ENCODE assay signal across 16 cellular contexts in the genomic region with DNA sequence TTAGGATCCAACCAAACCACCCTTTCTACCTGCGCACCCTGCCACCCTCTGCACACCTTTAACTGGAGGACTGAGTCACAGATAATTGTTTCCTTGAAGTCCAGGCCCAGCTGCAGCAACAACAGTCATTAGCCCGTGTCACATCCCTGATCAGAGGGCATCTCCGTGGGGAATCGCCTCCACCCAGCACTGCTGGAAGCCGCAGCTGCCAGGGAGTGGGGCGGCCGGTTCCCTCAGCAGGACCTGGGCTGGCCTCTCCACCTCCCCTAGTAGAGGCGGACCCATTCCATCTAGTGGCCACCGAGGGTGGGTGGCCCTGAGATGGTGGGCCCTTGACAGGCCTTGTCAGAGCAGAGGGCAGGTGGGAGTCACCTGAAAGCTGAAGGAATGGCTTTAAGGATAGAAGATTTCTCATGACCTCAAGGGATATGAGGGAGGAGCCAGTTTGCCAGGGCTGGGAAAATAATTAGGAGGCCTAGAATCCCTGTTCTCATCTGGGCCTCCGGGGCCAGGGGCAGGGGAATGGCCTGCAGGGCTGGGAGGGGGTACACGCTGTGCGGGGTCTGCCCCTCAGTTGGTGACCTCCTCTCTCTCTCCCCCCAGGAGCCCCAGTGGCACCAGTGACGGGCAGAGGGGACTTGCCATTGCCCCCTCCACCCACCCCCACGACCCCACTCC. TPM values are rescaled to one million over a fixed set of nuclear protein-coding genes. Genes with fewer than 3 reads are reported as not detected.
DNase-seq lines count a peak whose midpoint lies in the region; ATAC-seq, FAIRE-seq and TF ChIP-seq lines count a peak whose summit lies in the region.
"Had no signal": no experiment of that assay in that cellular context is flagged by ENCODE, and none has a peak within 500 bp of the region (broad histone marks: within the 10 kb centered on the region; RNA-seq: fewer than 3 reads in every experiment).

No MANE protein-coding gene starts in this region.

- no peaks in the 10 kb centered on the region for H3K36me3 ChIP-seq in testis (ENCODE audit: low read depth, missing control alignments)

- H3K27ac Mint-ChIP-seq in natural killer cell (peak overlapping the region; percentile 43 to 89), WTC11 (peak overlapping the region; percentile 74)
- H3K27ac Mint-ChIP-seq in natural killer cell treated with Interleukin-12 subunit alpha and Interleukin-12 subunit beta and Interleukin-15 and Interleukin-18, amount 100 ng/mL, for 72 hours = no peak overlapping the region
- H3K27ac Mint-ChIP-seq: activated CD4-positive, alpha-beta memory T cell treated with anti-CD3 and anti-CD28 coated beads, Interleukin-2, amount 10 ng/mL, durations not matched to agents 7 days and 5 days had no signal

- H3K4me1 Mint-ChIP-seq in natural killer cell (peaks cover 30 to 57% of the 10 kb centered on the region in 2 donors), WTC11 (no peaks in the 10 kb centered on the region)
- H3K4me1 Mint-ChIP-seq in natural killer cell treated with Interleukin-12 subunit alpha and Interleukin-12 subunit beta and Interleukin-15 and Interleukin-18, amount 100 ng/mL, for 72 hours (ENCODE audit: low read depth in 2 of 2) = peaks cover 13 to 25% of the 10 kb centered on the region in 2 donors

- CTCF ChIA-PET in WTC11 (lab: Charles Lee) = interaction anchor here (1.0 kb wide), 1 partner anchor 35 kb away, joined by 3 read pairs; the partner anchor contains the start of gene KAT8

- H3K27me3 Mint-ChIP-seq in natural killer cell (ENCODE audit: low read depth in 2 of 2) = no peaks in the 10 kb centered on the region
- no peaks in the 10 kb centered on the region for H3K27me3 Mint-ChIP-seq in natural killer cell treated with Interleukin-12 subunit alpha and Interleukin-12 subunit beta and Interleukin-15 and Interleukin-18, amount 100 ng/mL, for 72 hours
- H3K27me3 Mint-ChIP-seq in WTC11 (ENCODE audit: low read depth) = no peaks in the 10 kb centered on the region
- H3K27me3 Mint-ChIP-seq: activated CD4-positive, alpha-beta memory T cell treated with anti-CD3 and anti-CD28 coated beads, Interleukin-2, amount 10 ng/mL, durations not matched to agents 7 days and 5 days had no signal

- H3K4me3 Mint-ChIP-seq in natural killer cell (no peak overlapping the region), WTC11 (no peak overlapping the region)
- no peak overlapping the region for H3K4me3 Mint-ChIP-seq in natural killer cell treated with Interleukin-12 subunit alpha and Interleukin-12 subunit beta and Interleukin-15 and Interleukin-18, amount 100 ng/mL, for 72 hours
- H3K4me3 Mint-ChIP-seq: activated CD4-positive, alpha-beta memory T cell treated with anti-CD3 and anti-CD28 coated beads, Interleukin-2, amount 10 ng/mL, durations not matched to agents 7 days and 5 days had no signal

- FAIRE-seq in urothelium cell line (lab: Jason Lieb, UNC) = no peak
- FAIRE-seq: GM19239 had no signal

- POLR2A ChIA-PET in WTC11 (lab: Charles Lee) = no interaction called here

- ATAC-seq in natural killer cell (no peak), WTC11 (no peak), left colon (peak; percentile 33)
- ATAC-seq in natural killer cell treated with Interleukin-12 subunit alpha and Interleukin-12 subunit beta and Interleukin-15 and Interleukin-18, amount 100 ng/mL, for 72 hours = no peak

- peak overlapping the region; percentile 31 to 39 for H3K27ac ChIP-seq in testis
- H3K27ac ChIP-seq: left ventricle myocardium inferior had no signal

- H3K4me3 ChIP-seq in testis = no peak overlapping the region
- H3K4me3 ChIP-seq: left ventricle myocardium inferior had no signal

- 66 to 67% methylated on average over 14 of the region's 14 CpGs for WGBS in testis, 2 donors

- H3K36me3 Mint-ChIP-seq in natural killer cell (peaks cover 7% of the 10 kb centered on the region), WTC11 (peaks cover 29% of the 10 kb centered on the region)
- no peaks in the 10 kb centered on the region for H3K36me3 Mint-ChIP-seq in natural killer cell treated with Interleukin-12 subunit alpha and Interleukin-12 subunit beta and Interleukin-15 and Interleukin-18, amount 100 ng/mL, for 72 hours

- no peaks in the 10 kb centered on the region for H3K27me3 ChIP-seq in testis
- H3K27me3 ChIP-seq: dorsolateral prefrontal cortex had no signal

- peaks cover 28% of the 10 kb centered on the region for H3K4me1 ChIP-seq in testis

- TF ChIP-seq POLR2A in testis (IDR thresholded peaks at IDR 0.05) = no peak

- DNase-seq in natural killer cell = no peak
- no peak for DNase-seq in natural killer cell treated with Interleukin-12 subunit alpha and Interleukin-12 subunit beta and Interleukin-15 and Interleukin-18, amount 100 ng/mL, for 72 hours (ENCODE audit: low spot score)
- DNase-seq in WTC11 (ENCODE audit: low spot score) = no peak
- DNase-seq in left colon = no peak
- no peak for DNase-seq in testis
- no peak for DNase-seq in NCI-H2029 treated with DMSO at 0.1 percent for 48 hours (lab: John Stamatoyannopoulos, UW)
- no peak for DNase-seq in urothelium cell line (ENCODE audit: low spot score)
- no peak for DNase-seq in SHP77 (lab: John Stamatoyannopoulos, UW)
- DNase-seq: activated CD4-positive, alpha-beta memory T cell treated with anti-CD3 and anti-CD28 coated beads, Interleukin-2, amount 10 ng/mL, durations not matched to agents 7 days and 5 days; DMS 273 treated with DMSO at 0.1 percent for 48 hours; left ventricle myocardium inferior; NCI-H1417 treated with DMSO at 0.1 percent for 48 hours; NCI-H226; SIG-M5 had no signal

- TF ChIP-seq CTCF in natural killer cell (IDR thresholded peaks at IDR 0.05) = no peak
- TF ChIP-seq CTCF in WTC11 (IDR thresholded peaks at IDR 0.05) = no peak
- no peak for TF ChIP-seq CTCF in testis (IDR thresholded peaks at IDR 0.05)

- no peaks in the 10 kb centered on the region for H3K9me3 ChIP-seq in testis
- H3K9me3 ChIP-seq: left ventricle myocardium inferior had no signal

- H3K9me3 Mint-ChIP-seq in natural killer cell (no peaks in the 10 kb centered on the region), WTC11 (no peaks in the 10 kb centered on the region)
- no peaks in the 10 kb centered on the region for H3K9me3 Mint-ChIP-seq in natural killer cell treated with Interleukin-12 subunit alpha and Interleukin-12 subunit beta and Interleukin-15 and Interleukin-18, amount 100 ng/mL, for 72 hours
- H3K9me3 Mint-ChIP-seq: activated CD4-positive, alpha-beta memory T cell treated with anti-CD3 and anti-CD28 coated beads, Interleukin-2, amount 10 ng/mL, durations not matched to agents 7 days and 5 days had no signal

- intact Hi-C loops in natural killer cell (cut with micrococcal nuclease) (no loop called here), left colon (cut with DNase I, micrococcal nuclease) (no loop called here), testis (cut with DNase I; ENCODE audit: low total_unique reads) (loop anchor here (10.0 kb wide), 1 partner anchor 62 kb away; no protein-coding TSS in a partner anchor)

TF ChIP-seq in WTC11, 78 proteins besides CTCF, POLR2A, EP300 and RAD21 (continues in another document):
- TF ChIP-seq, protein P1, sequence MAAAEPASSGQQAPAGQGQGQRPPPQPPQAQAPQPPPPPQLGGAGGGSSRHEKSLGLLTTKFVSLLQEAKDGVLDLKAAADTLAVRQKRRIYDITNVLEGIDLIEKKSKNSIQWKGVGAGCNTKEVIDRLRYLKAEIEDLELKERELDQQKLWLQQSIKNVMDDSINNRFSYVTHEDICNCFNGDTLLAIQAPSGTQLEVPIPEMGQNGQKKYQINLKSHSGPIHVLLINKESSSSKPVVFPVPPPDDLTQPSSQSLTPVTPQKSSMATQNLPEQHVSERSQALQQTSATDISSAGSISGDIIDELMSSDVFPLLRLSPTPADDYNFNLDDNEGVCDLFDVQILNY (CRISPR knock-in tag; IDR thresholded peaks at IDR 0.05) = no peak
- TF ChIP-seq MYBL2 (CRISPR knock-in tag; IDR thresholded peaks at IDR 0.05) (no peak), ATF3 (CRISPR knock-in tag; conservative IDR thresholded peaks at IDR 0.05) (no peak), SMAD3 (CRISPR knock-in tag; IDR thresholded peaks at IDR 0.05; ENCODE audit: borderline replicate concordance) (no peak)

RNA-seq across cellular contexts. Expression of gene PRSS53, which starts 6.2 kb away (rescaled TPM):
- total RNA-seq in natural killer cell (1 to 10 TPM; 4.3 to 7.4 (median 5.1) TPM), WTC11 (2021) (2.5 to 4.9 TPM (median 4.1 TPM) in 3 replicates), left colon (1 to 10 TPM in 1 of 2 donors, under 1 TPM in 1; 0.61 to 1.1 TPM), testis (1 to 10 TPM; 2.7 to 6.1 TPM)
- 1 to 10 TPM; 4.1 to 5.1 TPM for total RNA-seq in natural killer cell treated with Interleukin-12 subunit alpha and Interleukin-12 subunit beta and Interleukin-15 and Interleukin-18, amount 100 ng/mL, for 72 hours
- polyA plus RNA-seq in testis (ENCODE audit: insufficient read depth, low read depth, low replicate concordance) = 1.1 TPM

RNA-seq across cellular contexts. Expression of gene ZNF646, which starts 8.3 kb away (rescaled TPM):
- total RNA-seq in natural killer cell = 10 to 100 TPM; 22.0 to 31.1 (median 30.1) TPM
- total RNA-seq in natural killer cell treated with Interleukin-12 subunit alpha and Interleukin-12 subunit beta and Interleukin-15 and Interleukin-18, amount 100 ng/mL, for 72 hours = 10 to 100 TPM; 25.8 to 26.3 TPM
- 26.7 to 29.3 TPM (median 29.1 TPM) in 3 replicates for total RNA-seq in WTC11 (2021)
- 10 to 100 TPM; 15.3 to 17.3 TPM for total RNA-seq in left colon
- total RNA-seq in testis = 10 to 100 TPM; 68.9 to 74.0 TPM
- 80.3 TPM for polyA plus RNA-seq in testis (ENCODE audit: insufficient read depth, low read depth, low replicate concordance)

RNA-seq across cellular contexts. Expression of gene ZNF668, which starts 8.5 kb away (rescaled TPM):
- total RNA-seq in natural killer cell = 10 to 100 TPM; 11.0 to 27.4 (median 22.6) TPM
- 10 to 100 TPM; 16.4 to 30.5 TPM for total RNA-seq in natural killer cell treated with Interleukin-12 subunit alpha and Interleukin-12 subunit beta and Interleukin-15 and Interleukin-18, amount 100 ng/mL, for 72 hours
- total RNA-seq in WTC11 (2021) = 13.5 to 17.3 TPM (median 16.6 TPM) in 3 replicates
- 10 to 100 TPM in 1 of 2 donors, 1 to 10 TPM in 1; 6.9 to 10.9 TPM for total RNA-seq in left colon
- 10 to 100 TPM; 17.2 to 20.2 TPM for total RNA-seq in testis
- polyA plus RNA-seq in testis (ENCODE audit: insufficient read depth, low read depth, low replicate concordance) = 10.1 TPM

RNA-seq across cellular contexts. Expression of gene VKORC1, which starts 12.1 kb away (rescaled TPM):
- total RNA-seq in natural killer cell (10 to 100 TPM; 35.9 to 42.1 (median 41.8) TPM), WTC11 (2021) (85.7 to 114 TPM (median 110 TPM) in 3 replicates), left colon (10 to 100 TPM; 28.7 to 40.5 TPM), testis (100 to 1,000 TPM; 102 to 183 TPM)
- 10 to 100 TPM; 65.2 to 84.6 TPM for total RNA-seq in natural killer cell treated with Interleukin-12 subunit alpha and Interleukin-12 subunit beta and Interleukin-15 and Interleukin-18, amount 100 ng/mL, for 72 hours
- polyA plus RNA-seq in testis (ENCODE audit: insufficient read depth, low read depth, low replicate concordance) = 102 TPM

RNA-seq across cellular contexts. Expression of gene BCKDK, which starts 25.7 kb away (rescaled TPM):
- total RNA-seq in natural killer cell = 10 to 100 TPM in 2 of 3 donors, 1 to 10 TPM in 1; 9.9 to 16.3 (median 12.1) TPM
- 10 to 100 TPM; 42.7 to 43.1 TPM for total RNA-seq in natural killer cell treated with Interleukin-12 subunit alpha and Interleukin-12 subunit beta and Interleukin-15 and Interleukin-18, amount 100 ng/mL, for 72 hours
- total RNA-seq in WTC11 (2021) = 58.3 to 71.3 TPM (median 69.3 TPM) in 3 replicates
- 10 to 100 TPM; 34.6 to 36.3 TPM for total RNA-seq in left colon
- 10 to 100 TPM; 68.8 to 69.1 TPM for total RNA-seq in testis
- 34.5 TPM for polyA plus RNA-seq in testis (ENCODE audit: insufficient read depth, low read depth, low replicate concordance)

Comparison
In these comparisons a context has a peak if more than half of its experiments do, and no peak if none do; other contexts are left out.
1. H3K27ac Mint-ChIP-seq: peak in natural killer cell (2 of 2) and WTC11 (single experiment); none in natural killer cell treated with Interleukin-12 subunit alpha and Interleukin-12 subunit beta and Interleukin-15 and Interleukin-18, amount 100 ng/mL, for 72 hours (0 of 2).